8 cellular contexts compared by ENCODE assay signal in the genomic region with DNA sequence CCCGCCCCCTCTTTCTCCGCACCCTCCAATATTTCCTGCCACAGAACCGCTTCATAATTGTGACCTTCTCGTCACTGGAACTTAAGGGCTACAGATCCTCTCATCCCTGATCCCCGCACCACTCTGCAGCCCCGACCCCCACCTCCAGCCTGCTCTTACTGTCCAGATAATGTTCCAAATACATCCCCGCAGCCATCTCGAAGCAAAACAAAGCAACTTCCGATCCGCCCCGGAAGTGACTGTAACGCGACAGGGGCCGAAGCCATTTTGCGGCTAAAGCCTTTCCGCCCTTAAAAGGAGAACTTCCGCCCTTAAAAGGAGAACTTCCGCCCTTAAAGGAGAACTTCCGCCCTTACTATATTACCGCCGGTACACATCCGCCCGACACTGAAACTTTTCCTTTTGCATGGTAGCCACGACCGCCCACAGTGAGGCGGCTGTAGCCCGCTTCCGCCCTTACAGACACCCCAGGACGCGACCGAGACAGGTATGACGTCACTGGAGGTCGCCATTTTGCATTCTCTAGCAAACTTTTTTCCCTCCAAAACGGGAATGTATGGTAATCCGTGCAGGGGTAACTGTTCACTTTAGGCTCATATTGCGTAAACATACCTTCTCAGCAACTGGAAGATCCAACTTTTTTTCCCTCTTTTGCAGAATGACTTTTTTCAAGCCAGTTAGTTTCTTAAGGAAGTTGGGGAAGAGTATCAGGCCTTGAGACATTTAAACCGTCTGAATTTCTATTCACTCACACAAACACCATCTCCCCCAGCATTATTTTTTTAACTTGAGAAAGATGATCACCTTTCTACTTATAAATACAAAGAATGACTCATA. TPM values are rescaled to one million over a fixed set of nuclear protein-coding genes. Genes with fewer than 3 reads are reported as not detected.
DNase-seq lines count a peak whose midpoint lies in the region; ATAC-seq and TF ChIP-seq lines count a peak whose summit lies in the region.

TSS of gene ING4 (minus strand) at position 214 of the 837 bp plus-strand sequence. CDS start at position 196, 18 bp downstream.

- H3K27ac ChIP-seq in ascending aorta: peak within 1 kb of the TSS; percentile 77 to 80
- peak within 1 kb of the TSS; percentile 85 for H3K27ac ChIP-seq in right cardiac atrium (ENCODE audit: low read length)
- peak within 1 kb of the TSS; percentile 69 to 80 for H3K27ac ChIP-seq in uterus

- H3K36me3 Mint-ChIP-seq in T-helper 2 cell treated with Interferon-gamma antibody and Interleukin-4, amounts not matched to agents 5 μg/mL and 100 μg/mL, for 36 hours (ENCODE audit: low read depth): peaks cover 27% of the 10 kb centered on the region

- ATAC-seq in GM18502 (IDR thresholded peaks at IDR 0.05; ENCODE audit: poor library complexity, unreplicated experiment): peak; percentile 97
- peak; percentile 95 for ATAC-seq in HG02970 (IDR thresholded peaks at IDR 0.05; ENCODE audit: low FRiP score, unreplicated experiment)
- peak; percentile 100 for ATAC-seq in right cardiac atrium

- H3K27ac Mint-ChIP-seq in T-helper 2 cell treated with Interferon-gamma antibody and Interleukin-4, amounts not matched to agents 5 μg/mL and 100 μg/mL, for 36 hours: peak within 1 kb of the TSS; percentile 95

- peaks cover 19 to 24% of the 10 kb centered on the region in 2 donors for H3K36me3 ChIP-seq in ascending aorta
- no peaks in the 10 kb centered on the region for H3K36me3 ChIP-seq in uterus

- peaks cover 16% of the 10 kb centered on the region for H3K4me1 Mint-ChIP-seq in T-helper 2 cell treated with Interferon-gamma antibody and Interleukin-4, amounts not matched to agents 5 μg/mL and 100 μg/mL, for 36 hours (ENCODE audit: low read depth)

- peak within 1 kb of the TSS; percentile 75 to 82 for H3K4me3 ChIP-seq in ascending aorta
- H3K4me3 ChIP-seq in right cardiac atrium (ENCODE audit: low read length): peak within 1 kb of the TSS; percentile 92
- H3K4me3 ChIP-seq in uterus: peak within 1 kb of the TSS; percentile 75 to 85

- WGBS in right cardiac atrium: 2% methylated on average over 37 of the region's 37 CpGs

- DNase-seq in NCI-H1930 (lab: John Stamatoyannopoulos, UW) (peak; percentile 100), ascending aorta (ENCODE audit: low spot score in 2 of 2) (peak; percentile 96 to 99), right cardiac atrium (peak; percentile 98 to 99 (median 98)), pulmonary artery endothelial cell (ENCODE audit: low read depth, low spot score) (peak; percentile 98), uterus (peak; percentile 97 to 99)
- peak; percentile 97 for DNase-seq in T-helper 2 cell treated with Interferon-gamma antibody and Interleukin-4, amounts not matched to agents 5 μg/mL and 100 μg/mL, for 36 hours (ENCODE audit: low spot score)

- no peak for TF ChIP-seq CTCF in ascending aorta (IDR thresholded peaks at IDR 0.05)
- TF ChIP-seq CTCF in uterus (IDR thresholded peaks at IDR 0.05): peak in 2 of 4 experiments; percentile 11 to 28

- peak within 1 kb of the TSS; percentile 96 for H3K4me3 Mint-ChIP-seq in T-helper 2 cell treated with Interferon-gamma antibody and Interleukin-4, amounts not matched to agents 5 μg/mL and 100 μg/mL, for 36 hours

- H3K4me1 ChIP-seq in ascending aorta: peaks cover 4 to 12% of the 10 kb centered on the region in 2 donors
- H3K4me1 ChIP-seq in right cardiac atrium (ENCODE audit: control insufficient read depth, insufficient read depth, low read length): no peaks in the 10 kb centered on the region
- peaks cover 0 to 8% of the 10 kb centered on the region in 2 donors for H3K4me1 ChIP-seq in uterus

- no peaks in the 10 kb centered on the region for H3K27me3 Mint-ChIP-seq in T-helper 2 cell treated with Interferon-gamma antibody and Interleukin-4, amounts not matched to agents 5 μg/mL and 100 μg/mL, for 36 hours (ENCODE audit: low read depth)

- H3K9me3 ChIP-seq in ascending aorta (no peaks in the 10 kb centered on the region), right cardiac atrium (ENCODE audit: control insufficient read depth, low read length) (no peaks in the 10 kb centered on the region), uterus (no peaks in the 10 kb centered on the region)

- intact Hi-C loops in ascending aorta (cut with DNase I): loop anchor here (1.0 to 10.0 kb wide), 8 partner anchors 26 to 189 kb away; partner anchors contain the start of genes MLF2, MRPL51, NCAPD2 and PTMS
- intact Hi-C loops in right cardiac atrium (cut with DNase I): loop anchor here in 1 of 4 donors (2.0 kb wide), 1 partner anchor 26 kb away; the partner anchor contains the start of gene ZNF384
- intact Hi-C loops in uterus (cut with DNase I; ENCODE audit: low total_unique reads): no loop called here

- H3K9me3 Mint-ChIP-seq in T-helper 2 cell treated with Interferon-gamma antibody and Interleukin-4, amounts not matched to agents 5 μg/mL and 100 μg/mL, for 36 hours: no peaks in the 10 kb centered on the region

- peak; percentile 6 to 35 for TF ChIP-seq POLR2A in uterus (IDR thresholded peaks at IDR 0.05)

- H3K27me3 ChIP-seq in ascending aorta (no peaks in the 10 kb centered on the region), right cardiac atrium (ENCODE audit: control insufficient read depth, insufficient read depth) (no peaks in the 10 kb centered on the region), uterus (no peaks in the 10 kb centered on the region)

RNA-seq across cellular contexts. Expression of gene ING4, which starts in this region (rescaled TPM):
- total RNA-seq in ascending aorta: 2.6 TPM
- total RNA-seq in right cardiac atrium: 10 to 100 TPM; 18.3 to 31.2 (median 30.2) TPM
- 27.0 TPM for polyA plus RNA-seq in right cardiac atrium
- total RNA-seq in pulmonary artery endothelial cell: 26.0 and 31.9 TPM in 2 replicates
- total RNA-seq in uterus: 100 to 1,000 TPM in 1 of 4 donors, 10 to 100 TPM in 3; 25.2 to 180 (median 62.0) TPM

Comparison
In these comparisons a context has a peak if more than half of its experiments do, and no peak if none do; other contexts are left out.
1. Peak in every context shown above with its lines: DNase-seq, ATAC-seq, H3K4me3 ChIP-seq and H3K27ac ChIP-seq.